In genomic region chr17:79053251-79053925, GRCh38 we compare ENCODE assay signal across 1 cellular context.
TF ChIP-seq lines count a peak whose summit lies in the region.

No MANE protein-coding gene starts in this region.

TF ChIP-seq in SK-N-SH, 30 proteins besides CTCF, POLR2A, EP300 and RAD21 (continued from another document):
- no peak for TF ChIP-seq ZBTB33 (IDR thresholded peaks at IDR 0.05; ENCODE audit: borderline replicate concordance, low read depth)
- TF ChIP-seq SMC3 (IDR thresholded peaks at IDR 0.05; ENCODE audit: low read depth, low read length): no peak
- no peak for TF ChIP-seq REST (IDR thresholded peaks at IDR 0.05; ENCODE audit: low read depth, low read length)
- TF ChIP-seq RCOR1 (IDR thresholded peaks at IDR 0.05; ENCODE audit: low read length): no peak
- TF ChIP-seq TEAD4 (IDR thresholded peaks at IDR 0.05; ENCODE audit: borderline replicate concordance, insufficient read depth): no peak
- TF ChIP-seq POLR2AphosphoS5 (IDR thresholded peaks at IDR 0.05; ENCODE audit: low read depth, low read length): no peak
- TF ChIP-seq FOXM1 (IDR thresholded peaks at IDR 0.05; ENCODE audit: low read depth): no peak
- TF ChIP-seq USF1 (IDR thresholded peaks at IDR 0.05; ENCODE audit: borderline replicate concordance, low read depth): no peak
- TF ChIP-seq RXRA (IDR thresholded peaks at IDR 0.05; ENCODE audit: borderline replicate concordance, low read depth): no peak
- TF ChIP-seq ELF1 (IDR thresholded peaks at IDR 0.05): no peak
- TF ChIP-seq JUND (IDR thresholded peaks at IDR 0.05): no peak
- no peak for TF ChIP-seq SIN3A (IDR thresholded peaks at IDR 0.05; ENCODE audit: borderline replicate concordance, low read depth, low read length)
- TF ChIP-seq YY1 (IDR thresholded peaks at IDR 0.05; ENCODE audit: low read depth): no peak
- TF ChIP-seq FOXJ3 (CRISPR knock-in tag; IDR thresholded peaks at IDR 0.05): no peak
- no peak for TF ChIP-seq TAF1 (IDR thresholded peaks at IDR 0.05; ENCODE audit: borderline replicate concordance, low read depth, low read length)
